14 cellular contexts compared by ENCODE assay signal in genomic region chr1:91505086-91505485, GRCh38.
"Had no signal": no experiment of that assay in that cellular context is flagged by ENCODE, and none has a peak within 500 bp of the region (broad histone marks: within the 10 kb centered on the region; RNA-seq: fewer than 3 reads in every experiment).

No MANE protein-coding gene starts in this region.

- H3K4me3 ChIP-seq: adrenal gland, right atrium auricular region, tibial artery, uterus had no signal

- H3K4me3 Mint-ChIP-seq: stimulated activated effector memory CD8-positive, alpha-beta T cell treated with anti-CD3 and anti-CD28 coated beads, Interleukin-12 subunit alpha, Interleukin-12 subunit beta, amount 100 ng/mL, for 72 hours had no signal

- H3K9me3 ChIP-seq: adrenal gland, right atrium auricular region, tibial artery, uterus had no signal

- DNase-seq: activated CD4-positive, alpha-beta T cell treated with anti-CD3 and anti-CD28 coated beads, Interleukin-2, amount 50 U/mL, for 1 hour; activated naive CD4-positive, alpha-beta T cell treated with anti-CD3 and anti-CD28 coated beads, Interleukin-2, amount 50 U/mL, for 16 hours; activated T-cell treated with anti-CD3 and anti-CD28 coated beads for 4 hours; adrenal gland; caudate nucleus; effector memory CD4-positive, alpha-beta T cell; hippocampal formation; kidney glomerular epithelial cell; posterior cingulate gyrus; small intestine; tibial artery; uterus had no signal

- FAIRE-seq: small intestine had no signal

- ATAC-seq: stimulated activated effector memory CD8-positive, alpha-beta T cell treated with anti-CD3 and anti-CD28 coated beads, Interleukin-12 subunit alpha, Interleukin-12 subunit beta, amount 100 ng/mL, for 72 hours had no signal

- H3K27ac ChIP-seq: adrenal gland, right atrium auricular region, tibial artery, uterus had no signal

- H3K4me1 ChIP-seq: uterus had no signal

- H3K36me3 ChIP-seq: adrenal gland, right atrium auricular region, tibial artery, uterus had no signal

- H3K27me3 ChIP-seq: adrenal gland, right atrium auricular region, tibial artery, uterus had no signal

- H3K27ac Mint-ChIP-seq: stimulated activated effector memory CD8-positive, alpha-beta T cell treated with anti-CD3 and anti-CD28 coated beads, Interleukin-12 subunit alpha, Interleukin-12 subunit beta, amount 100 ng/mL, for 72 hours had no signal

- H3K9me3 Mint-ChIP-seq: stimulated activated effector memory CD8-positive, alpha-beta T cell treated with anti-CD3 and anti-CD28 coated beads, Interleukin-12 subunit alpha, Interleukin-12 subunit beta, amount 100 ng/mL, for 72 hours had no signal
